ENCODE assay signal across 16 cellular contexts in the genomic region with DNA sequence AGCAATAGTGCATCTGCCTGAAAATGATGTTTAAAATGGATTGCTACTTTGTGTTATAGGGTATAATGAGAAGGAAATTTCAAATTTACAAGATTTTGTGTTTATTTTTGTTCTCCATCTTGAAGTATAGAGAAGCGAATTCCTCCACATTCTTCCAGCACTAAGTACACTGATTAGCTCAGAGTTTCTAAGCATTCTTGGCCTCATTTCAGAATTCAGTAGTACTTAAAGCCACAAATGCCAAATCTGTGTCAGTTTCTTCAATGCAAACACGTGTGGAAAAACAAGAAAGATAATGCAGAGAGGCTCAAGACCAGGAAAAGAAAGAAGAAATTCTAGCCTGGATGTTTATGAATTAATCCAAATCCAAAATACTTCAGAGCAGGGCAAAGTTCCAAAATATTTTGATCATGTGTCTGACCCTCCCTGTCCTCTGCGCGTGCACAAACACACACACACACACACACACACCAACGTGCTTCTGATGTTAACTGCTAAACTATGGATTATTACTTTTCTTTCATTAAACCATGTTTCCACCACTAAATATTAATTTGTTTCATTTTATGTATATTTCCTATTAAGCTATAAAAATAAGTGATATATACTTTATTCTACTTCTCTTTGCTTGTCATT.
DNase-seq lines count a peak whose midpoint lies in the region; ATAC-seq and TF ChIP-seq lines count a peak whose summit lies in the region.
"Had no signal": no experiment of that assay in that cellular context is flagged by ENCODE, and none has a peak within 500 bp of the region (broad histone marks: within the 10 kb centered on the region; RNA-seq: fewer than 3 reads in every experiment).

No MANE protein-coding gene starts in this region.

- H2AFZ ChIP-seq in osteoblast (ENCODE audit: low read length): no peak overlapping the region

- 33 to 46% (median 42%) methylated on average over 5 of the region's 5 CpGs for WGBS in psoas muscle, 3 donors
- 60 to 70% (median 70%) methylated on average over 5 of the region's 5 CpGs for WGBS in spleen, 5 donors

- no peaks in the 10 kb centered on the region for H3K27me3 ChIP-seq in psoas muscle (ENCODE audit: insufficient read depth in 3 of 3, low read length in 2 of 3)
- no peaks in the 10 kb centered on the region for H3K27me3 ChIP-seq in spleen (replicated peaks in 1 of 7)
- no peaks in the 10 kb centered on the region for H3K27me3 ChIP-seq in osteoblast (ENCODE audit: insufficient read depth, low read length)

- no peaks in the 10 kb centered on the region for H4K20me1 ChIP-seq in osteoblast (ENCODE audit: insufficient read depth, low read length)

- H3K36me3 ChIP-seq in psoas muscle (ENCODE audit: insufficient read depth in 1 of 2, low read depth in 1 of 2) (no peaks in the 10 kb centered on the region), spleen (no peaks in the 10 kb centered on the region), osteoblast (ENCODE audit: insufficient read depth, low read length) (no peaks in the 10 kb centered on the region)

- no peak for ATAC-seq in psoas muscle
- ATAC-seq: A549, PC-3 had no signal

- intact Hi-C loops in psoas muscle (cut with DNase I) (no loop called here), spleen (cut with DNase I; ENCODE audit: low total_unique reads) (no loop called here)

- H3K79me2 ChIP-seq in osteoblast (ENCODE audit: insufficient read depth, low read length): no peaks in the 10 kb centered on the region

- TF ChIP-seq CTCF in fibroblast of pulmonary artery (IDR thresholded peaks at IDR 0.05; ENCODE audit: low read length, missing control alignments): no peak
- TF ChIP-seq CTCF in psoas muscle (IDR thresholded peaks at IDR 0.05): no peak
- no peak for TF ChIP-seq CTCF in spleen (IDR thresholded peaks at IDR 0.05 in 8 of 11, conservative IDR thresholded peaks at IDR 0.05 in 3 of 11)
- no peak for TF ChIP-seq CTCF in osteoblast (IDR thresholded peaks at IDR 0.05; ENCODE audit: extremely low read depth, low read depth, low read length)

- H3K4me2 ChIP-seq in osteoblast (ENCODE audit: insufficient read depth, low read length): no peak overlapping the region
- H3K4me2 ChIP-seq: A549 had no signal

- no peaks in the 10 kb centered on the region for H3K9me3 ChIP-seq in psoas muscle
- peaks cover 0 to 3% (median 0%) of the 10 kb centered on the region in 8 donors for H3K9me3 ChIP-seq in spleen
- H3K9me3 ChIP-seq in osteoblast (ENCODE audit: low read depth, low read length): no peaks in the 10 kb centered on the region
- H3K9me3 ChIP-seq: A549, Caco-2 had no signal

- H3K27ac ChIP-seq in psoas muscle (no peak overlapping the region), spleen (no peak overlapping the region), osteoblast (ENCODE audit: low read depth, low read length) (no peak overlapping the region)
- H3K27ac ChIP-seq: A549, SK-N-MC had no signal

- H3K4me3 ChIP-seq in fibroblast of pulmonary artery (replicated peaks; ENCODE audit: low read depth, low read length) (no peak overlapping the region), psoas muscle (no peak overlapping the region), spleen (no peak overlapping the region), osteoblast (ENCODE audit: insufficient read depth, low read length) (no peak overlapping the region)
- H3K4me3 ChIP-seq: A549, SK-N-MC had no signal

- H3K4me1 ChIP-seq in psoas muscle (no peaks in the 10 kb centered on the region), spleen (no peaks in the 10 kb centered on the region), osteoblast (ENCODE audit: insufficient read depth, low read length) (no peaks in the 10 kb centered on the region)
- H3K4me1 ChIP-seq: A549, Caco-2 had no signal

- DNase-seq in EH (ENCODE audit: low read depth) (peak; percentile 74), OCI-M1 (lab: John Stamatoyannopoulos, UW) (peak; percentile 47), fibroblast of pulmonary artery (ENCODE audit: low read depth) (peak; percentile 0), middle frontal gyrus (ENCODE audit: extremely low spot score, low spot score) (peak; percentile 5), psoas muscle (no peak), NCI-H69 (lab: John Stamatoyannopoulos, UW) (no peak), spleen (no peak), osteoblast (ENCODE audit: insufficient read length, low spot score, missing footprints) (no peak)
- DNase-seq: Caco-2, Kasumi-1, NCI-H1436, NCI-H2029 treated with DMSO at 0.1 percent for 48 hours, NCI-H524 treated with DMSO at 0.1 percent for 48 hours, PC-3 had no signal

- no peak for TF ChIP-seq POLR2A in spleen (IDR thresholded peaks at IDR 0.05)

Comparison
In these comparisons a context has a peak if more than half of its experiments do, and no peak if none do; other contexts are left out.
1. DNase-seq: peak in EH (single experiment), OCI-M1 (single experiment), fibroblast of pulmonary artery (single experiment) and middle frontal gyrus (single experiment); none in psoas muscle (0 of 2), NCI-H69 (single experiment), spleen (single experiment) and osteoblast (single experiment).